In the genomic region with DNA sequence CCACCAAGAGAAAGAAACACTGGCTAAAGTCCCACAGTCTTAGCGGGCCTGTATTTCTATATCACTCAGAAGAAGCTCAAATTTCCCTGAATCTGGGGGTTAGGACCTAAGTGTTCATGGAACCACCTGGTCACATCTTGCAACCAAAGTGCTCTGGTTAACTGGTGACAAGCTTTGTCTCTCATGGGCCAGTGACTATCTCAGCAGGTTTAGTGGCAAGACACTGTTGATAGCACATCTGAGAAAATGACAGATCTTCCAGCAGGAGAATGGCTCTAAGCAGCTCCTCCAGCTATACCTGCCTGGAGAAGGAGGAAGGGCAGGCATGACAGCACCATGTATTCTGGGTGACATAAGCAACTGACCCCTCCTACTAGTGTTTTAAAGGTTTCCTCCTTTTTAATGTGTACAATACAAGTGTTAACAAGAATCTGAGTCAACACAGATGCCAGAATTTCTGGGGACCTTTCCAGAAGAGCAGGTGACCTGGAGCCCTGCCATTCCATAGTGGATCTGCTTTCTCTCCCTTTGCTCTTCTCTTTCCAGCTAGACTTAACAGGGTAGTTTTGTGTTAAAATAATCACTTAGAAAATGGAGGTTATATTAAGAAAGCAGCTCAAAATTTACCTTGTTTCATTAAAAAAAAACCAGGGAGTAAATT, we compare ENCODE assay signal across 17 cellular contexts. TPM values are rescaled to one million over a fixed set of nuclear protein-coding genes. Genes with fewer than 3 reads are reported as not detected.
DNase-seq lines count a peak whose midpoint lies in the region; ATAC-seq, FAIRE-seq and TF ChIP-seq lines count a peak whose summit lies in the region.
"Had no signal": no experiment of that assay in that cellular context is flagged by ENCODE, and none has a peak within 500 bp of the region (broad histone marks: within the 10 kb centered on the region; RNA-seq: fewer than 3 reads in every experiment).

No MANE protein-coding gene starts in this region.

- H3K36me3 ChIP-seq in bronchial epithelial cell (ENCODE audit: control insufficient read depth, insufficient read depth, low read length) (no peaks in the 10 kb centered on the region), left ventricle myocardium inferior (no peaks in the 10 kb centered on the region)

- DNase-seq in A172 (ENCODE audit: low spot score) (peak; percentile 3), NCI-H1092 treated with DMSO at 0.1 percent for 48 hours (lab: John Stamatoyannopoulos, UW) (peak; percentile 84), bronchial epithelial cell (ENCODE audit: low read depth) (peak; percentile 43), left ventricle myocardium inferior (peak; percentile 34), T-helper 17 cell (no peak), NCI-H1694 (lab: John Stamatoyannopoulos, UW) (no peak), NCI-H2227 (lab: John Stamatoyannopoulos, UW; ENCODE audit: unreplicated experiment) (no peak)
- DNase-seq: DMS79 treated with DMSO at 0.1 percent for 48 hours, GDM1, NCI-H1048, NCI-H1694 treated with DMSO at 0.1 percent for 48 hours, NCI-H2171, NCI-H526 had no signal

- intact Hi-C loops in left ventricle myocardium inferior (cut with micrococcal nuclease), result no loop called here

- no peak overlapping the region for H3K4me3 Mint-ChIP-seq in T-helper 17 cell

- no peaks in the 10 kb centered on the region for H3K9me3 ChIP-seq in left ventricle myocardium inferior (replicated peaks)
- H3K9me3 ChIP-seq in T-helper 17 cell (ENCODE audit: control insufficient read depth, low read length, poor library complexity, severe bottlenecking), result no peaks in the 10 kb centered on the region

- H3K4me3 ChIP-seq in bronchial epithelial cell (ENCODE audit: low read depth, low read length) (no peak overlapping the region), left ventricle myocardium inferior (no peak overlapping the region)

- peaks cover 18% of the 10 kb centered on the region for H3K4me1 ChIP-seq in left ventricle myocardium inferior

- TF ChIP-seq CTCF in bronchial epithelial cell (IDR thresholded peaks at IDR 0.05; ENCODE audit: insufficient read depth, low read length, severe bottlenecking), result no peak
- no peak for TF ChIP-seq CTCF in left ventricle myocardium inferior (IDR thresholded peaks at IDR 0.05; ENCODE audit: borderline replicate concordance)

- H3K4me1 Mint-ChIP-seq in T-helper 17 cell, result no peaks in the 10 kb centered on the region

- no peak overlapping the region for H3K27ac Mint-ChIP-seq in T-helper 17 cell

- H3K27me3 Mint-ChIP-seq in T-helper 17 cell, result peaks cover 3% of the 10 kb centered on the region

- FAIRE-seq in bronchial epithelial cell (lab: Jason Lieb, UNC), result peak; percentile 18
- FAIRE-seq: HTR-8/SVneo had no signal

- H3K27ac ChIP-seq in left ventricle myocardium inferior (replicated peaks), result peak overlapping the region; percentile 73
- H3K27ac ChIP-seq: RWPE1 had no signal

- no peaks in the 10 kb centered on the region for H3K27me3 ChIP-seq in bronchial epithelial cell (ENCODE audit: control insufficient read depth, insufficient read depth, low read length)
- no peaks in the 10 kb centered on the region for H3K27me3 ChIP-seq in left ventricle myocardium inferior (ENCODE audit: low read depth)

- ATAC-seq in T-helper 17 cell (no peak), GM18873 (IDR thresholded peaks at IDR 0.05; ENCODE audit: low FRiP score, unreplicated experiment) (no peak)
- ATAC-seq: HCT116 had no signal

- H3K36me3 Mint-ChIP-seq in T-helper 17 cell (ENCODE audit: low read depth), result no peaks in the 10 kb centered on the region

RNA-seq across cellular contexts. Expression of a gene that starts 17.3 kb away (rescaled TPM):
- total RNA-seq in A172 (2014; rRNA removed; shearing (Covaris generic)), result not detected in 2 replicates
- total RNA-seq in bronchial epithelial cell (not detected in 2 replicates), left ventricle myocardium inferior (0.25 TPM), T-helper 17 cell (not detected)

Comparison
In these comparisons a context has a peak if more than half of its experiments do, and no peak if none do; other contexts are left out.
1. DNase-seq: peak in A172 (single experiment), NCI-H1092 treated with DMSO at 0.1 percent for 48 hours (single experiment), bronchial epithelial cell (single experiment) and left ventricle myocardium inferior (single experiment); none in T-helper 17 cell (0 of 3), NCI-H1694 (single experiment) and NCI-H2227 (single experiment).